Comparison of ENCODE assay signal across 11 cellular contexts in genomic region chr11:118908264-118908663, GRCh38. TPM values are rescaled to one million over a fixed set of nuclear protein-coding genes. Genes with fewer than 3 reads are reported as not detected.
DNase-seq lines count a peak whose midpoint lies in the region; ATAC-seq and TF ChIP-seq lines count a peak whose summit lies in the region.
"Had no signal": no experiment of that assay in that cellular context is flagged by ENCODE, and none has a peak within 500 bp of the region (broad histone marks: within the 10 kb centered on the region; RNA-seq: fewer than 3 reads in every experiment).

No MANE protein-coding gene starts in this region.

- H3K9ac ChIP-seq in iPS-20b (ENCODE audit: low read depth, low read length): no peak overlapping the region

- no peak for DNase-seq in Calu3
- no peak for DNase-seq in activated naive CD8-positive, alpha-beta T cell treated with anti-CD3 and anti-CD28 coated beads for 36 hours
- peak; percentile 64 for DNase-seq in spleen
- no peak for DNase-seq in mesenteric fat pad (ENCODE audit: low spot score)
- no peak for DNase-seq in activated CD8-positive, alpha-beta memory T cell treated with anti-CD3 and anti-CD28 coated beads for 24 hours
- no peak for DNase-seq in activated CD8-positive, alpha-beta memory T cell treated with anti-CD3 and anti-CD28 coated beads, Interleukin-2, amount 50 U/mL, for 4 hours
- DNase-seq: aorta had no signal

- H3K9me3 ChIP-seq in iPS-20b (ENCODE audit: insufficient read depth, low read depth, low read length): no peaks in the 10 kb centered on the region
- no peaks in the 10 kb centered on the region for H3K9me3 ChIP-seq in spleen

- no peaks in the 10 kb centered on the region for H3K27me3 Mint-ChIP-seq in Calu3 (ENCODE audit: unreplicated experiment)
- no peaks in the 10 kb centered on the region for H3K27me3 Mint-ChIP-seq in activated naive CD8-positive, alpha-beta T cell treated with anti-CD3 and anti-CD28 coated beads for 36 hours

- H3K4me1 ChIP-seq in iPS-20b (ENCODE audit: insufficient read depth, low read length) (peaks cover 40% of the 10 kb centered on the region), spleen (peaks cover 42 to 83% (median 62%) of the 10 kb centered on the region in 6 donors)

- no peaks in the 10 kb centered on the region for H3K9me3 Mint-ChIP-seq in Calu3 (ENCODE audit: low read depth, unreplicated experiment)
- no peaks in the 10 kb centered on the region for H3K9me3 Mint-ChIP-seq in activated naive CD8-positive, alpha-beta T cell treated with anti-CD3 and anti-CD28 coated beads for 36 hours

- no peak for TF ChIP-seq POLR2A in spleen (IDR thresholded peaks at IDR 0.05)

- ATAC-seq in GM18909 (IDR thresholded peaks at IDR 0.05; ENCODE audit: poor library complexity, unreplicated experiment): no peak

- CTCF ChIA-PET in Calu3 (lab: Charles Lee): interaction anchor here (0.6 to 3.1 kb wide), 4 partner anchors 15 to 134 kb away, joined by 3 to 10 read pairs (median 6); no protein-coding TSS in a partner anchor

- H3K27me3 ChIP-seq in iPS-20b (ENCODE audit: insufficient read depth, low read length): no peaks in the 10 kb centered on the region
- H3K27me3 ChIP-seq in spleen (replicated peaks in 1 of 7): peaks cover 0 to 8% (median 0%) of the 10 kb centered on the region in 7 donors

- no TSS peak for BruUV-seq in Calu3 (replicated peaks; lab: Mats Ljungman, UMichigan)

- H3K4me3 Mint-ChIP-seq in Calu3 (ENCODE audit: low read depth, unreplicated experiment): peak overlapping the region; percentile 50
- no peak overlapping the region for H3K4me3 Mint-ChIP-seq in activated naive CD8-positive, alpha-beta T cell treated with anti-CD3 and anti-CD28 coated beads for 36 hours

- H3K4me3 ChIP-seq in iPS-20b (ENCODE audit: low read length): peak overlapping the region; percentile 29
- no peak overlapping the region for H3K4me3 ChIP-seq in spleen

- peaks cover 76% of the 10 kb centered on the region for H3K36me3 Mint-ChIP-seq in Calu3 (ENCODE audit: insufficient read depth, unreplicated experiment)
- peaks cover 14% of the 10 kb centered on the region for H3K36me3 Mint-ChIP-seq in activated naive CD8-positive, alpha-beta T cell treated with anti-CD3 and anti-CD28 coated beads for 36 hours

- WGBS in spleen, 5 donors: 79 to 89% (median 87%) methylated on average over 12 to 13 of the region's 13 CpGs

- H3K4me1 Mint-ChIP-seq in Calu3 (ENCODE audit: low read depth, unreplicated experiment): peaks cover 30% of the 10 kb centered on the region
- peaks cover 52% of the 10 kb centered on the region for H3K4me1 Mint-ChIP-seq in activated naive CD8-positive, alpha-beta T cell treated with anti-CD3 and anti-CD28 coated beads for 36 hours

- intact Hi-C loops in Calu3 (cut with micrococcal nuclease; ENCODE audit: unreplicated experiment): no loop called here
- intact Hi-C loops in spleen (cut with DNase I; ENCODE audit: low total_unique reads): loop anchor here (5.0 kb wide), 1 partner anchor 49 kb away; the partner anchor contains the start of gene UPK2

- H3K27ac ChIP-seq in iPS-20b (ENCODE audit: low read length) (no peak overlapping the region), spleen (peak overlapping the region in 3 of 8 donors; percentile 93 to 98 (median 97))

- TF ChIP-seq CTCF in Calu3 (IDR thresholded peaks at IDR 0.05; ENCODE audit: unreplicated experiment): no peak
- no peak for TF ChIP-seq CTCF in spleen (IDR thresholded peaks at IDR 0.05 in 8 of 11, conservative IDR thresholded peaks at IDR 0.05 in 3 of 11)

- no peak overlapping the region for H3K27ac Mint-ChIP-seq in Calu3 (ENCODE audit: unreplicated experiment)
- H3K27ac Mint-ChIP-seq in activated naive CD8-positive, alpha-beta T cell treated with anti-CD3 and anti-CD28 coated beads for 36 hours: peak overlapping the region; percentile 39

- H3K36me3 ChIP-seq in iPS-20b (ENCODE audit: insufficient read depth, low read depth, low read length): peaks cover 37% of the 10 kb centered on the region
- peaks cover 0 to 55% (median 30%) of the 10 kb centered on the region in 6 donors for H3K36me3 ChIP-seq in spleen

RNA-seq across cellular contexts. Expression of gene BCL9L, which starts 17.5 kb away (rescaled TPM):
- total RNA-seq in Calu3 (2022) (57.9 and 68.4 TPM in 2 replicates), spleen (10 to 100 TPM; 19.8 to 58.0 (median 39.0) TPM), mesenteric fat pad (86.4 TPM)
- 10 to 100 TPM; 34.9 to 38.8 TPM for total RNA-seq in activated naive CD8-positive, alpha-beta T cell treated with anti-CD3 and anti-CD28 coated beads for 36 hours
- 10 to 100 TPM in 1 of 3 donors, 1 to 10 TPM in 2; 2.5 to 14.2 (median 2.6) TPM for polyA plus RNA-seq in spleen

RNA-seq across cellular contexts. Expression of gene CXCR5, which starts 24.6 kb away (rescaled TPM):
- total RNA-seq in Calu3 (2022) (not detected in 2 replicates), spleen (10 to 100 TPM; 25.0 to 66.6 (median 33.2) TPM), mesenteric fat pad (not detected)
- 1 to 10 TPM; 1.5 to 1.6 TPM for total RNA-seq in activated naive CD8-positive, alpha-beta T cell treated with anti-CD3 and anti-CD28 coated beads for 36 hours
- polyA plus RNA-seq in spleen: 10 to 100 TPM; 35.4 to 50.7 (median 39.6) TPM
- total RNA-seq: liver had no signal

RNA-seq across cellular contexts. Expression of gene UPK2, which starts 47.8 kb away (rescaled TPM):
- total RNA-seq in Calu3 (2022) (3.5 and 5.2 TPM in 2 replicates), spleen (not detected), mesenteric fat pad (not detected)
- total RNA-seq in activated naive CD8-positive, alpha-beta T cell treated with anti-CD3 and anti-CD28 coated beads for 36 hours: under 1 TPM; 0.48 to 0.49 TPM
- under 1 TPM in 2 of 3 donors, not detected in 1; 0.09 to 0.13 TPM for polyA plus RNA-seq in spleen
- total RNA-seq: aorta, liver, sciatic nerve had no signal
- polyA plus RNA-seq: aorta, liver had no signal

Comparison
In these comparisons a context has a peak if more than half of its experiments do, and no peak if none do; other contexts are left out.
1. RNA of gene CXCR5, which starts 24.6 kb away (total RNA-seq): 25.0 to 66.6 TPM in spleen; 1.5 to 1.6 TPM in activated naive CD8-positive, alpha-beta T cell treated with anti-CD3 and anti-CD28 coated beads for 36 hours, not detected in mesenteric fat pad (single experiment) and not detected in Calu3; every median in the first group is over 10 times any median in the second.